In the genomic region with DNA sequence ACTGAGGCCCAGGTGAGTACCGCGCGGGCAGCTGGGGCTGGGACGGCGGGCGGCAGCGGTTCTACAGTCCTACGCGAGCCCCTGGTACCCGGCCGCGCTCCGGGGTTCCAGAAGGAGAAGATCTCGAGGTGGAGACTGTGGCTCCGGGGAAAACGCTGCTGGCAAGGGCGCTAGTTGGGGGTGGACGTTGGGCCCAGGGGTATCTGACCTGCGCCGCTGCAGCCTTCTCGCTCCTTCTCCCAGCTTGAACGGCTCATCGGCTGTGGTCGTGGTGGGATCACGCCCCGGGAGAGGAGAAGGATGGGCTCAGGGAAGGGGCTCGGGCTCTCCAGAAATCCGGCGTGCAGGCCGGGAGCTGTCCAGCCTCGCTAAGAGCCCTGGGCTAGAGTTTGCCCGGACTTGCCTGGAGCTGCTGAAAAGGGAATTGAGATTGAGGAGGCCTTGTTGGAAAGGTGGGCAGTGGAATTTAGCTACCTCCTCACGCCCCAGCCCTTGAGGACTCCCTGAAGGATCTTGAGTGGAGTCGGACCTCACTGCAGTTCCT, we compare ENCODE assay signal across 1 cellular context.
A peak's percentile ranks its signal among the peaks of the same experiment; 100 is the strongest.
TF ChIP-seq lines count a peak whose summit lies in the region.

No MANE protein-coding gene starts in this region.

TF ChIP-seq in H1, 55 proteins besides CTCF, POLR2A, EP300 and RAD21:
- TF ChIP-seq SP2 (IDR thresholded peaks at IDR 0.05; ENCODE audit: low read length) (no peak), KDM5A (IDR thresholded peaks at IDR 0.05; ENCODE audit: low read length) (no peak), SRF (IDR thresholded peaks at IDR 0.05; ENCODE audit: low read depth, low read length) (no peak), SIRT6 (IDR thresholded peaks at IDR 0.05; ENCODE audit: low read length) (no peak), BCL11A (IDR thresholded peaks at IDR 0.05; ENCODE audit: low read depth in 2 of 2, low read length in 2 of 2) (no peak), GABPA (IDR thresholded peaks at IDR 0.05; ENCODE audit: borderline replicate concordance, insufficient read depth, low read length) (peak; percentile 32; the same call in 1 of the 2 replicates), TAF7 (optimal IDR thresholded peaks at IDR 0.05; ENCODE audit: borderline replicate concordance, low read depth, low read length) (no peak), PHF8 (conservative IDR thresholded peaks at IDR 0.05; ENCODE audit: low read depth, low read length) (0 out of 2 replicates have a peak, but pooled peaks have one; percentile 12), CREB1 (IDR thresholded peaks at IDR 0.05) (no peak), SIN3A (conservative IDR thresholded peaks at IDR 0.05 in 1 of 2, IDR thresholded peaks at IDR 0.05 in 1 of 2; ENCODE audit: low read depth in 1 of 2, low read length in 2 of 2) (peak; percentile 71 to 89; a peak in 2 of 4 replicates), RNF2 (IDR thresholded peaks at IDR 0.05; ENCODE audit: borderline replicate concordance, low read depth, low read length, missing control alignments, poor library complexity, severe bottlenecking) (no peak), JUN (IDR thresholded peaks at IDR 0.05; ENCODE audit: low read depth, low read length) (no peak), POLR2AphosphoS5 (IDR thresholded peaks at IDR 0.05; ENCODE audit: low read depth, low read length) (no peak), CBX5 (IDR thresholded peaks at IDR 0.05; ENCODE audit: low read depth, low read length) (no peak), BRCA1 (IDR thresholded peaks at IDR 0.05; ENCODE audit: low read depth, low read length) (no peak), HDAC6 (IDR thresholded peaks at IDR 0.05; ENCODE audit: low read depth, low read length) (no peak), POU5F1 (IDR thresholded peaks at IDR 0.05; ENCODE audit: low read depth, low read length) (no peak), CHD1 (IDR thresholded peaks at IDR 0.05; ENCODE audit: low read depth, low read length) (no peak), SP1 (IDR thresholded peaks at IDR 0.05; ENCODE audit: low read depth, low read length) (no peak), EZH2 (IDR thresholded peaks at IDR 0.05; ENCODE audit: low read depth, low read length, severe bottlenecking) (peak; percentile 46), HDAC2 (IDR thresholded peaks at IDR 0.05; ENCODE audit: borderline replicate concordance in 1 of 2, low read depth in 2 of 2, low read length in 2 of 2) (no peak; a peak in 1 of 4 replicates), RFX5 (IDR thresholded peaks at IDR 0.05; ENCODE audit: borderline replicate concordance, low read depth, low read length) (no peak), TAF1 (IDR thresholded peaks at IDR 0.05; ENCODE audit: low read depth, low read length) (no peak), BACH1 (IDR thresholded peaks at IDR 0.05; ENCODE audit: low read length) (no peak), ZNF274 (IDR thresholded peaks at IDR 0.05; ENCODE audit: borderline replicate concordance, extremely low read depth, low read length) (no peak), CTBP2 (IDR thresholded peaks at IDR 0.05; ENCODE audit: borderline replicate concordance, insufficient read depth, insufficient read length, low read length) (no peak), TEAD4 (IDR thresholded peaks at IDR 0.05; ENCODE audit: low read depth, low read length) (no peak), NRF1 (IDR thresholded peaks at IDR 0.05; ENCODE audit: low read depth, low read length) (no peak), RBBP5 (IDR thresholded peaks at IDR 0.05; ENCODE audit: borderline replicate concordance, low read depth, low read length) (no peak), SAP30 (IDR thresholded peaks at IDR 0.05; ENCODE audit: insufficient read depth, insufficient replicate concordance, low read length) (peak; percentile 75), TCF12 (IDR thresholded peaks at IDR 0.05; ENCODE audit: low read depth, low read length) (no peak), CHD2 (IDR thresholded peaks at IDR 0.05; ENCODE audit: low read length) (no peak), EGR1 (IDR thresholded peaks at IDR 0.05; ENCODE audit: borderline replicate concordance, low read depth, low read length) (no peak), SUZ12 (IDR thresholded peaks at IDR 0.05; ENCODE audit: low read length) (peak; percentile 40; the same call in 1 of the 2 replicates), FOSL1 (IDR thresholded peaks at IDR 0.05; ENCODE audit: insufficient read depth, low read depth, low read length) (no peak), SP4 (IDR thresholded peaks at IDR 0.05; ENCODE audit: low read length) (no peak), KDM4A (IDR thresholded peaks at IDR 0.05; ENCODE audit: low read depth, low read length, severe bottlenecking) (peak; percentile 36), YY1 (IDR thresholded peaks at IDR 0.05; ENCODE audit: low read depth, low read length) (no peak), CEBPB (IDR thresholded peaks at IDR 0.05; ENCODE audit: low read depth, low read length) (no peak), GTF2F1 (IDR thresholded peaks at IDR 0.05; ENCODE audit: borderline replicate concordance, low read depth, low read length) (no peak), CBX8 (IDR thresholded peaks at IDR 0.05; ENCODE audit: borderline replicate concordance, low read depth, low read length) (no peak), MAFK (IDR thresholded peaks at IDR 0.05; ENCODE audit: low read depth, low read length) (no peak), KDM1A (IDR thresholded peaks at IDR 0.05; ENCODE audit: borderline replicate concordance, low read length) (no peak), TBP (IDR thresholded peaks at IDR 0.05; ENCODE audit: low read depth, low read length) (no peak), NANOG (IDR thresholded peaks at IDR 0.05; ENCODE audit: insufficient read depth, low read depth, low read length, poor library complexity, severe bottlenecking) (no peak), RXRA (IDR thresholded peaks at IDR 0.05; ENCODE audit: insufficient read depth, low read depth, low read length) (no peak), ASH2L (IDR thresholded peaks at IDR 0.05; ENCODE audit: low read length) (peak; percentile 55), SIX5 (IDR thresholded peaks at IDR 0.05; ENCODE audit: low read depth, low read length) (no peak), JUND (IDR thresholded peaks at IDR 0.05; ENCODE audit: low read length) (no peak)
- TF ChIP-seq, protein P1, sequence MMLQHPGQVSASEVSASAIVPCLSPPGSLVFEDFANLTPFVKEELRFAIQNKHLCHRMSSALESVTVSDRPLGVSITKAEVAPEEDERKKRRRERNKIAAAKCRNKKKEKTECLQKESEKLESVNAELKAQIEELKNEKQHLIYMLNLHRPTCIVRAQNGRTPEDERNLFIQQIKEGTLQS (IDR thresholded peaks at IDR 0.05; ENCODE audit: insufficient read depth, low read depth, low read length): no peak
- TF ChIP-seq, protein P2, sequence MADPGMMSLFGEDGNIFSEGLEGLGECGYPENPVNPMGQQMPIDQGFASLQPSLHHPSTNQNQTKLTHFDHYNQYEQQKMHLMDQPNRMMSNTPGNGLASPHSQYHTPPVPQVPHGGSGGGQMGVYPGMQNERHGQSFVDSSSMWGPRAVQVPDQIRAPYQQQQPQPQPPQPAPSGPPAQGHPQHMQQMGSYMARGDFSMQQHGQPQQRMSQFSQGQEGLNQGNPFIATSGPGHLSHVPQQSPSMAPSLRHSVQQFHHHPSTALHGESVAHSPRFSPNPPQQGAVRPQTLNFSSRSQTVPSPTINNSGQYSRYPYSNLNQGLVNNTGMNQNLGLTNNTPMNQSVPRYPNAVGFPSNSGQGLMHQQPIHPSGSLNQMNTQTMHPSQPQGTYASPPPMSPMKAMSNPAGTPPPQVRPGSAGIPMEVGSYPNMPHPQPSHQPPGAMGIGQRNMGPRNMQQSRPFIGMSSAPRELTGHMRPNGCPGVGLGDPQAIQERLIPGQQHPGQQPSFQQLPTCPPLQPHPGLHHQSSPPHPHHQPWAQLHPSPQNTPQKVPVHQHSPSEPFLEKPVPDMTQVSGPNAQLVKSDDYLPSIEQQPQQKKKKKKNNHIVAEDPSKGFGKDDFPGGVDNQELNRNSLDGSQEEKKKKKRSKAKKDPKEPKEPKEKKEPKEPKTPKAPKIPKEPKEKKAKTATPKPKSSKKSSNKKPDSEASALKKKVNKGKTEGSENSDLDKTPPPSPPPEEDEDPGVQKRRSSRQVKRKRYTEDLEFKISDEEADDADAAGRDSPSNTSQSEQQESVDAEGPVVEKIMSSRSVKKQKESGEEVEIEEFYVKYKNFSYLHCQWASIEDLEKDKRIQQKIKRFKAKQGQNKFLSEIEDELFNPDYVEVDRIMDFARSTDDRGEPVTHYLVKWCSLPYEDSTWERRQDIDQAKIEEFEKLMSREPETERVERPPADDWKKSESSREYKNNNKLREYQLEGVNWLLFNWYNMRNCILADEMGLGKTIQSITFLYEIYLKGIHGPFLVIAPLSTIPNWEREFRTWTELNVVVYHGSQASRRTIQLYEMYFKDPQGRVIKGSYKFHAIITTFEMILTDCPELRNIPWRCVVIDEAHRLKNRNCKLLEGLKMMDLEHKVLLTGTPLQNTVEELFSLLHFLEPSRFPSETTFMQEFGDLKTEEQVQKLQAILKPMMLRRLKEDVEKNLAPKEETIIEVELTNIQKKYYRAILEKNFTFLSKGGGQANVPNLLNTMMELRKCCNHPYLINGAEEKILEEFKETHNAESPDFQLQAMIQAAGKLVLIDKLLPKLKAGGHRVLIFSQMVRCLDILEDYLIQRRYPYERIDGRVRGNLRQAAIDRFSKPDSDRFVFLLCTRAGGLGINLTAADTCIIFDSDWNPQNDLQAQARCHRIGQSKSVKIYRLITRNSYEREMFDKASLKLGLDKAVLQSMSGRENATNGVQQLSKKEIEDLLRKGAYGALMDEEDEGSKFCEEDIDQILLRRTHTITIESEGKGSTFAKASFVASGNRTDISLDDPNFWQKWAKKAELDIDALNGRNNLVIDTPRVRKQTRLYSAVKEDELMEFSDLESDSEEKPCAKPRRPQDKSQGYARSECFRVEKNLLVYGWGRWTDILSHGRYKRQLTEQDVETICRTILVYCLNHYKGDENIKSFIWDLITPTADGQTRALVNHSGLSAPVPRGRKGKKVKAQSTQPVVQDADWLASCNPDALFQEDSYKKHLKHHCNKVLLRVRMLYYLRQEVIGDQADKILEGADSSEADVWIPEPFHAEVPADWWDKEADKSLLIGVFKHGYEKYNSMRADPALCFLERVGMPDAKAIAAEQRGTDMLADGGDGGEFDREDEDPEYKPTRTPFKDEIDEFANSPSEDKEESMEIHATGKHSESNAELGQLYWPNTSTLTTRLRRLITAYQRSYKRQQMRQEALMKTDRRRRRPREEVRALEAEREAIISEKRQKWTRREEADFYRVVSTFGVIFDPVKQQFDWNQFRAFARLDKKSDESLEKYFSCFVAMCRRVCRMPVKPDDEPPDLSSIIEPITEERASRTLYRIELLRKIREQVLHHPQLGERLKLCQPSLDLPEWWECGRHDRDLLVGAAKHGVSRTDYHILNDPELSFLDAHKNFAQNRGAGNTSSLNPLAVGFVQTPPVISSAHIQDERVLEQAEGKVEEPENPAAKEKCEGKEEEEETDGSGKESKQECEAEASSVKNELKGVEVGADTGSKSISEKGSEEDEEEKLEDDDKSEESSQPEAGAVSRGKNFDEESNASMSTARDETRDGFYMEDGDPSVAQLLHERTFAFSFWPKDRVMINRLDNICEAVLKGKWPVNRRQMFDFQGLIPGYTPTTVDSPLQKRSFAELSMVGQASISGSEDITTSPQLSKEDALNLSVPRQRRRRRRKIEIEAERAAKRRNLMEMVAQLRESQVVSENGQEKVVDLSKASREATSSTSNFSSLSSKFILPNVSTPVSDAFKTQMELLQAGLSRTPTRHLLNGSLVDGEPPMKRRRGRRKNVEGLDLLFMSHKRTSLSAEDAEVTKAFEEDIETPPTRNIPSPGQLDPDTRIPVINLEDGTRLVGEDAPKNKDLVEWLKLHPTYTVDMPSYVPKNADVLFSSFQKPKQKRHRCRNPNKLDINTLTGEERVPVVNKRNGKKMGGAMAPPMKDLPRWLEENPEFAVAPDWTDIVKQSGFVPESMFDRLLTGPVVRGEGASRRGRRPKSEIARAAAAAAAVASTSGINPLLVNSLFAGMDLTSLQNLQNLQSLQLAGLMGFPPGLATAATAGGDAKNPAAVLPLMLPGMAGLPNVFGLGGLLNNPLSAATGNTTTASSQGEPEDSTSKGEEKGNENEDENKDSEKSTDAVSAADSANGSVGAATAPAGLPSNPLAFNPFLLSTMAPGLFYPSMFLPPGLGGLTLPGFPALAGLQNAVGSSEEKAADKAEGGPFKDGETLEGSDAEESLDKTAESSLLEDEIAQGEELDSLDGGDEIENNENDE (IDR thresholded peaks at IDR 0.05; ENCODE audit: insufficient replicate concordance, low read length): no peak
- TF ChIP-seq, protein P3, sequence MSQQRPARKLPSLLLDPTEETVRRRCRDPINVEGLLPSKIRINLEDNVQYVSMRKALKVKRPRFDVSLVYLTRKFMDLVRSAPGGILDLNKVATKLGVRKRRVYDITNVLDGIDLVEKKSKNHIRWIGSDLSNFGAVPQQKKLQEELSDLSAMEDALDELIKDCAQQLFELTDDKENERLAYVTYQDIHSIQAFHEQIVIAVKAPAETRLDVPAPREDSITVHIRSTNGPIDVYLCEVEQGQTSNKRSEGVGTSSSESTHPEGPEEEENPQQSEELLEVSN (IDR thresholded peaks at IDR 0.05): no peak
- TF ChIP-seq, protein P4, sequence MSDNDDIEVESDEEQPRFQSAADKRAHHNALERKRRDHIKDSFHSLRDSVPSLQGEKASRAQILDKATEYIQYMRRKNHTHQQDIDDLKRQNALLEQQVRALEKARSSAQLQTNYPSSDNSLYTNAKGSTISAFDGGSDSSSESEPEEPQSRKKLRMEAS (IDR thresholded peaks at IDR 0.05): peak; percentile 44; the same call in 1 of the 2 replicates
- TF ChIP-seq, protein P5, sequence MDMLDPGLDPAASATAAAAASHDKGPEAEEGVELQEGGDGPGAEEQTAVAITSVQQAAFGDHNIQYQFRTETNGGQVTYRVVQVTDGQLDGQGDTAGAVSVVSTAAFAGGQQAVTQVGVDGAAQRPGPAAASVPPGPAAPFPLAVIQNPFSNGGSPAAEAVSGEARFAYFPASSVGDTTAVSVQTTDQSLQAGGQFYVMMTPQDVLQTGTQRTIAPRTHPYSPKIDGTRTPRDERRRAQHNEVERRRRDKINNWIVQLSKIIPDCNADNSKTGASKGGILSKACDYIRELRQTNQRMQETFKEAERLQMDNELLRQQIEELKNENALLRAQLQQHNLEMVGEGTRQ (IDR thresholded peaks at IDR 0.05; ENCODE audit: low read length): no peak
- TF ChIP-seq, protein P6, sequence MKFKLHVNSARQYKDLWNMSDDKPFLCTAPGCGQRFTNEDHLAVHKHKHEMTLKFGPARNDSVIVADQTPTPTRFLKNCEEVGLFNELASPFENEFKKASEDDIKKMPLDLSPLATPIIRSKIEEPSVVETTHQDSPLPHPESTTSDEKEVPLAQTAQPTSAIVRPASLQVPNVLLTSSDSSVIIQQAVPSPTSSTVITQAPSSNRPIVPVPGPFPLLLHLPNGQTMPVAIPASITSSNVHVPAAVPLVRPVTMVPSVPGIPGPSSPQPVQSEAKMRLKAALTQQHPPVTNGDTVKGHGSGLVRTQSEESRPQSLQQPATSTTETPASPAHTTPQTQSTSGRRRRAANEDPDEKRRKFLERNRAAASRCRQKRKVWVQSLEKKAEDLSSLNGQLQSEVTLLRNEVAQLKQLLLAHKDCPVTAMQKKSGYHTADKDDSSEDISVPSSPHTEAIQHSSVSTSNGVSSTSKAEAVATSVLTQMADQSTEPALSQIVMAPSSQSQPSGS (IDR thresholded peaks at IDR 0.05; ENCODE audit: low read length): no peak
